10 cellular contexts compared by ENCODE assay signal in the genomic region with DNA sequence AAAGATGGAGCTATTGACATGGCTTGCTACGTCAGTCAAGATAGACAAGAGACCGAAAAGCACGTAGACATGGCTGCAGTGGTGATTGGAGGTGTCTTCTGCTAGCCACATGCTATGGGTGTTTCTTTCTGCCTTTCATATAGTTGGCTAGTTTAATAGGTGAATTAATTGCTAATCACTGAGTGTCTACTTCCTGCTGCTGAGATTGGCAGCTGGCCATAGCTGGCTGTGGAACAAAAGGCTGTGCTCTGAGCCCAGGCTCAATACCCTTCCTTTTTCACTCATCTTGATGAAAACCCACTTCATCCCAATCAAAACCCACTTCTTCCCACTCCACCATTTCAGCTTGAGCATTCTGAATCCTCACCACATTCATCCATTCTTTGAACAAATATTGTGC.
A peak's percentile ranks its signal among the peaks of the same experiment; 100 is the strongest.
DNase-seq lines count a peak whose midpoint lies in the region; ATAC-seq and TF ChIP-seq lines count a peak whose summit lies in the region.
"Had no signal": no experiment of that assay in that cellular context is flagged by ENCODE, and none has a peak within 500 bp of the region (broad histone marks: within the 10 kb centered on the region; RNA-seq: fewer than 3 reads in every experiment).

No MANE protein-coding gene starts in this region.

- ATAC-seq in HG03571 (IDR thresholded peaks at IDR 0.05; ENCODE audit: unreplicated experiment), result no peak

- H3K4me3 ChIP-seq in epithelial cell of esophagus (ENCODE audit: low read length), result no peak overlapping the region
- H3K4me3 ChIP-seq: HAP-1 had no signal

- DNase-seq in NCI-H1105 (lab: John Stamatoyannopoulos, UW) (peak; percentile 7), RPMI8226 (peak; percentile 21), epithelial cell of esophagus (ENCODE audit: low read depth) (peak; percentile 13), HuH-7 (ENCODE audit: low spot score) (no peak)
- no peak for DNase-seq in effector CD8-positive, alpha-beta T cell (lab: John Stamatoyannopoulos, UW)
- no peak for DNase-seq in activated CD4-positive, alpha-beta T cell treated with anti-CD3 and anti-CD28 coated beads, Interleukin-2, amount 50 U/mL, for 1 hour
- DNase-seq: C1 segment of cervical spinal cord; CD4-positive, alpha-beta memory T cell had no signal

- no peak for TF ChIP-seq CTCF in epithelial cell of esophagus (IDR thresholded peaks at IDR 0.05; ENCODE audit: insufficient read depth, low read depth, low read length, missing control alignments)

Comparison
In these comparisons a context has a peak if more than half of its experiments do, and no peak if none do; other contexts are left out.
1. DNase-seq: peak in NCI-H1105 (single experiment), RPMI8226 (single experiment) and epithelial cell of esophagus (single experiment); none in effector CD8-positive, alpha-beta T cell (single experiment), HuH-7 (single experiment) and activated CD4-positive, alpha-beta T cell treated with anti-CD3 and anti-CD28 coated beads, Interleukin-2, amount 50 U/mL, for 1 hour (single experiment).